ENCODE assay signal across 10 cellular contexts in genomic region chr2:228167290-228167689, GRCh38. TPM values are rescaled to one million over a fixed set of nuclear protein-coding genes. Genes with fewer than 3 reads are reported as not detected.
"Had no signal": no experiment of that assay in that cellular context is flagged by ENCODE, and none has a peak within 500 bp of the region (broad histone marks: within the 10 kb centered on the region; RNA-seq: fewer than 3 reads in every experiment).

No MANE protein-coding gene starts in this region.

- H3K9me3 ChIP-seq: HAP-1 had no signal

- H2AFZ ChIP-seq: GM23248 had no signal

- H3K4me1 ChIP-seq: HAP-1 had no signal

- ATAC-seq: HCT116, K562 had no signal

- H3K36me3 ChIP-seq: HAP-1 had no signal

- H3K27ac ChIP-seq: GM23248 had no signal

- H3K9ac ChIP-seq: GM23248 had no signal

- FAIRE-seq: HTR-8/SVneo, K562 had no signal

- DNase-seq: GM23248, GOT3, H7, HFFc6, KG1 had no signal

- H3K4me3 ChIP-seq: GM23248, HAP-1, K562 had no signal

RNA-seq across cellular contexts. Expression of gene SPHKAP, which starts 14.2 kb away (rescaled TPM):
- total RNA-seq: HT-29, K562 had no signal
- polyA plus RNA-seq: K562 had no signal
